ENCODE assay signal across 10 cellular contexts in the genomic region with DNA sequence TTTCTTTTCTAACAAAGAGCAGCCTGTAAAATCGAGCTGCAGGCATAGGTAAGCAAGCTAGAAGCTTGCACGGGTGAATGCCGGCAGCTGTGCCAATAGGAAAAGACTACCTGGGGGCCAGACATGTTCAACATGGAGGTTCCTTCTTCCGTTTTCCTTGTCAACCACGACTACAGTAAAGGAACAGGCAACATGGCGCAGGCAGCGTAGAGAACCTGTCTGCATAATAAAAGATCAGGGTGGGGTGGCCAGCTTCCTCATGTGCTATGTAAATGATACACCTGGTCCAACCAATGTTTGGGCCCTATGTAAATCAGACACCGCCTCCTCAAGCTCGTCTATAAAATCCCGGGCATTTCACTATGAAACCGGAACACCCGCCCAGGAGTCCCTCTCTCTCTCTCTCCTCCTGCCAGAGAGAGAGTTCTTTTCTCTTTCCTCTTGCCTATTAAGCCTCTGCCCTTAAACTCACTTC.
DNase-seq lines count a peak whose midpoint lies in the region; ATAC-seq lines count a peak whose summit lies in the region.
"Had no signal": no experiment of that assay in that cellular context is flagged by ENCODE, and none has a peak within 500 bp of the region (broad histone marks: within the 10 kb centered on the region; RNA-seq: fewer than 3 reads in every experiment).

No MANE protein-coding gene starts in this region.

- H3K27ac ChIP-seq in iPS-18a (ENCODE audit: low read length), result peak overlapping the region; percentile 69
- H3K27ac ChIP-seq: BLaER1 treated with 17β-estradiol and CSF1 and Interleukin-3, amounts not matched to agents 10 nM and 100 nM had no signal

- no peak overlapping the region for H3K4me3 ChIP-seq in iPS-18a (ENCODE audit: low read length)
- H3K4me3 ChIP-seq: BLaER1 treated with 17β-estradiol and CSF1 and Interleukin-3, amounts not matched to agents 10 nM and 100 nM had no signal

- no peaks in the 10 kb centered on the region for H3K36me3 ChIP-seq in iPS-18a (ENCODE audit: control insufficient read depth, low read depth, low read length)
- H3K36me3 ChIP-seq: BLaER1 treated with 17β-estradiol and CSF1 and Interleukin-3, amounts not matched to agents 10 nM and 100 nM had no signal

- H3K9ac ChIP-seq in iPS-18a (ENCODE audit: low read length), result no peak overlapping the region
- H3K9ac ChIP-seq: BLaER1 treated with 17β-estradiol and CSF1 and Interleukin-3, amounts not matched to agents 10 nM and 100 nM had no signal

- H3K4me1 ChIP-seq in iPS-18a (ENCODE audit: control insufficient read depth, low read depth, low read length), result peaks cover 3% of the 10 kb centered on the region
- H3K4me1 ChIP-seq: BLaER1 treated with 17β-estradiol and CSF1 and Interleukin-3, amounts not matched to agents 10 nM and 100 nM had no signal

- no peaks in the 10 kb centered on the region for H3K9me3 ChIP-seq in iPS-18a (ENCODE audit: control insufficient read depth, low read depth, low read length)
- H3K9me3 ChIP-seq: BLaER1 treated with 17β-estradiol and CSF1 and Interleukin-3, amounts not matched to agents 10 nM and 100 nM had no signal

- no peak for ATAC-seq in HG02973 (IDR thresholded peaks at IDR 0.05; ENCODE audit: unreplicated experiment)

- DNase-seq in COLO668 (lab: John Stamatoyannopoulos, UW; ENCODE audit: unreplicated experiment) (peak; percentile 10), NCI-H1417 treated with DMSO at 0.1 percent for 48 hours (lab: John Stamatoyannopoulos, UW) (peak; percentile 38), RPMI8226 (peak; percentile 69), HK-2 (ENCODE audit: unreplicated experiment) (no peak)
- DNase-seq in effector CD8-positive, alpha-beta T cell (lab: John Stamatoyannopoulos, UW), result no peak
- DNase-seq in stimulated activated CD8-positive, alpha-beta memory T cell treated with anti-CD3 and anti-CD28 coated beads, Interleukin-4, amount 100 ng/mL, for 48 hours, result no peak
- DNase-seq: activated CD4-positive, alpha-beta T cell treated with anti-CD3 and anti-CD28 coated beads, Interleukin-2, amount 50 U/mL, for 4 hours had no signal

- no peaks in the 10 kb centered on the region for H3K27me3 ChIP-seq in iPS-18a (ENCODE audit: control insufficient read depth, insufficient read depth, low read length)

Comparison
In these comparisons a context has a peak if more than half of its experiments do, and no peak if none do; other contexts are left out.
1. DNase-seq: peak in COLO668 (single experiment), NCI-H1417 treated with DMSO at 0.1 percent for 48 hours (single experiment) and RPMI8226 (single experiment); none in effector CD8-positive, alpha-beta T cell (single experiment), stimulated activated CD8-positive, alpha-beta memory T cell treated with anti-CD3 and anti-CD28 coated beads, Interleukin-4, amount 100 ng/mL, for 48 hours (single experiment) and HK-2 (single experiment).